ENCODE assay signal across 10 cellular contexts in genomic region chr20:40797425-40797824, GRCh38.
DNase-seq lines count a peak whose midpoint lies in the region; ATAC-seq and TF ChIP-seq lines count a peak whose summit lies in the region.
"Had no signal": no experiment of that assay in that cellular context is flagged by ENCODE, and none has a peak within 500 bp of the region (broad histone marks: within the 10 kb centered on the region; RNA-seq: fewer than 3 reads in every experiment).

No MANE protein-coding gene starts in this region.

- H3K27ac ChIP-seq in KMS-11 = no peak overlapping the region
- no peak overlapping the region for H3K27ac ChIP-seq in mammary epithelial cell (ENCODE audit: insufficient read depth, low read depth, low read length)
- no peak overlapping the region for H3K27ac ChIP-seq in neural cell (ENCODE audit: low read length)
- H3K27ac ChIP-seq in Peyer's patch = no peak overlapping the region
- no peak overlapping the region for H3K27ac ChIP-seq in upper lobe of left lung

- TF ChIP-seq RAD21 in neural cell (conservative IDR thresholded peaks at IDR 0.05) = no peak

- peak; percentile 60 for TF ChIP-seq CTCF in KMS-11 (conservative IDR thresholded peaks at IDR 0.05; ENCODE audit: low read depth, low read length)
- TF ChIP-seq CTCF in mammary epithelial cell (conservative IDR thresholded peaks at IDR 0.05 in 1 of 2, IDR thresholded peaks at IDR 0.05 in 1 of 2; ENCODE audit: extremely low read depth in 1 of 2, insufficient read depth in 1 of 2, low read depth in 1 of 2, low read length in 2 of 2) = peak; percentile 44 to 54
- peak; percentile 37 for TF ChIP-seq CTCF in neural cell (IDR thresholded peaks at IDR 0.05; ENCODE audit: poor library complexity, severe bottlenecking)
- peak in 3 of 6 experiments; percentile 3 to 20 (median 17) for TF ChIP-seq CTCF in Peyer's patch (IDR thresholded peaks at IDR 0.05)
- TF ChIP-seq CTCF in upper lobe of left lung (IDR thresholded peaks at IDR 0.05) = peak in 3 of 6 experiments; percentile 11 to 21 (median 13)

- no peaks in the 10 kb centered on the region for H3K79me2 ChIP-seq in KMS-11 (ENCODE audit: insufficient read depth, low read depth)
- H3K79me2 ChIP-seq in mammary epithelial cell (ENCODE audit: insufficient read depth, low read length) = no peaks in the 10 kb centered on the region
- H3K79me2 ChIP-seq in neural cell (replicated peaks; ENCODE audit: insufficient read depth, low read length) = no peaks in the 10 kb centered on the region

- no peaks in the 10 kb centered on the region for H3K36me3 ChIP-seq in KMS-11 (ENCODE audit: insufficient read depth)
- no peaks in the 10 kb centered on the region for H3K36me3 ChIP-seq in mammary epithelial cell (ENCODE audit: insufficient read depth, low read length)
- H3K36me3 ChIP-seq in neural cell (ENCODE audit: insufficient read depth, low read length) = no peaks in the 10 kb centered on the region
- no peaks in the 10 kb centered on the region for H3K36me3 ChIP-seq in Peyer's patch
- H3K36me3 ChIP-seq in upper lobe of left lung = no peaks in the 10 kb centered on the region

- H3K4me2 ChIP-seq in KMS-11 (no peak overlapping the region), mammary epithelial cell (ENCODE audit: insufficient read depth, low read depth, low read length) (no peak overlapping the region), neural cell (ENCODE audit: low read length) (no peak overlapping the region)

- H3K9ac ChIP-seq in KMS-11 (no peak overlapping the region), mammary epithelial cell (ENCODE audit: insufficient read depth, low read length) (no peak overlapping the region), neural cell (ENCODE audit: low read length) (no peak overlapping the region)

- H2AFZ ChIP-seq in KMS-11 (ENCODE audit: low read depth) = no peak overlapping the region
- no peak overlapping the region for H2AFZ ChIP-seq in mammary epithelial cell (ENCODE audit: low read depth, low read length)
- H2AFZ ChIP-seq in neural cell (ENCODE audit: low read depth, low read length) = no peak overlapping the region

- 65% methylated on average over 4 of the region's 4 CpGs for WGBS in mammary epithelial cell (ENCODE audit: low coverage, missing lambda C conversion rate)
- 55 to 69% methylated on average over 4 of the region's 4 CpGs for WGBS in upper lobe of left lung, 2 donors

- H3K9me3 ChIP-seq in mammary epithelial cell (replicated peaks; ENCODE audit: insufficient read depth, low read length) (no peaks in the 10 kb centered on the region), neural cell (ENCODE audit: low read length) (no peaks in the 10 kb centered on the region), Peyer's patch (no peaks in the 10 kb centered on the region), upper lobe of left lung (no peaks in the 10 kb centered on the region)

- no peaks in the 10 kb centered on the region for H3F3A ChIP-seq in neural cell (ENCODE audit: insufficient read depth, low read length, poor library complexity, severe bottlenecking)

- H3K27me3 ChIP-seq in KMS-11 (ENCODE audit: insufficient read depth, low read depth) (no peaks in the 10 kb centered on the region), mammary epithelial cell (ENCODE audit: insufficient read depth, low read length) (peaks cover 5% of the 10 kb centered on the region), neural cell (ENCODE audit: insufficient read depth, low read depth, low read length) (no peaks in the 10 kb centered on the region), Peyer's patch (no peaks in the 10 kb centered on the region), upper lobe of left lung (no peaks in the 10 kb centered on the region)

- no peak for TF ChIP-seq EP300 in neural cell (conservative IDR thresholded peaks at IDR 0.05; ENCODE audit: poor library complexity, severe bottlenecking)
- TF ChIP-seq EP300 in upper lobe of left lung (IDR thresholded peaks at IDR 0.05) = no peak

- no peaks in the 10 kb centered on the region for H3K9me2 ChIP-seq in neural cell (ENCODE audit: insufficient read depth, low read length)

- TF ChIP-seq POLR2A in Peyer's patch (IDR thresholded peaks at IDR 0.05) = no peak
- no peak for TF ChIP-seq POLR2A in upper lobe of left lung (IDR thresholded peaks at IDR 0.05)

- DNase-seq in NCI-H748 (lab: John Stamatoyannopoulos, UW; ENCODE audit: unreplicated experiment) (peak; percentile 14), NCI-H748 treated with DMSO at 0.1 percent for 48 hours (lab: John Stamatoyannopoulos, UW) (no peak), mammary epithelial cell (peak; percentile 12), Peyer's patch (no peak), upper lobe of left lung (no peak)
- DNase-seq: activated CD4-positive, alpha-beta T cell treated with anti-CD3 and anti-CD28 coated beads, Interleukin-2, amount 50 U/mL, for 1 hour; stimulated activated CD4-positive, alpha-beta T cell treated with anti-CD3 and anti-CD28 coated beads, Interleukin-4, amount 100 ng/mL, for 4 hours had no signal

- ATAC-seq in HG03378 (IDR thresholded peaks at IDR 0.05; ENCODE audit: unreplicated experiment) (no peak), upper lobe of left lung (ENCODE audit: low FRiP score in 2 of 2) (no peak)

- intact Hi-C loops in mammary epithelial cell (cut with micrococcal nuclease) = loop anchor here (1.0 kb wide), 2 partner anchors 149 to 166 kb away; no protein-coding TSS in a partner anchor

- H4K20me1 ChIP-seq in KMS-11 (ENCODE audit: insufficient read depth) = no peaks in the 10 kb centered on the region
- no peaks in the 10 kb centered on the region for H4K20me1 ChIP-seq in mammary epithelial cell (ENCODE audit: insufficient read depth, low read length)
- no peaks in the 10 kb centered on the region for H4K20me1 ChIP-seq in neural cell (ENCODE audit: insufficient read depth)

- H3K4me3 ChIP-seq in KMS-11 (IDR thresholded peaks at IDR 0.05; ENCODE audit: insufficient read depth, low read depth, low read length) (no peak overlapping the region), mammary epithelial cell (replicated peaks in 1 of 3; ENCODE audit: insufficient read depth in 1 of 3, low read depth in 2 of 3, low read length in 3 of 3) (no peak overlapping the region), neural cell (ENCODE audit: low read length) (no peak overlapping the region), Peyer's patch (no peak overlapping the region), upper lobe of left lung (no peak overlapping the region)

- no peaks in the 10 kb centered on the region for H3K4me1 ChIP-seq in KMS-11 (ENCODE audit: low read depth, poor library complexity, severe bottlenecking)
- no peaks in the 10 kb centered on the region for H3K4me1 ChIP-seq in mammary epithelial cell (ENCODE audit: insufficient read depth, low read length)
- no peaks in the 10 kb centered on the region for H3K4me1 ChIP-seq in Peyer's patch
- no peaks in the 10 kb centered on the region for H3K4me1 ChIP-seq in upper lobe of left lung

- in situ Hi-C loops in mammary epithelial cell (cut with MboI; ENCODE audit: low sequenced_read_pairs in 2 of 2) = no loop called here

- BruUV-seq in mammary epithelial cell (replicated peaks; lab: Mats Ljungman, UMichigan) = no TSS peak

- dilution Hi-C loops in mammary epithelial cell (cut with HindIII; ENCODE audit: low sequenced_read_pairs) = no loop called here

- CTCF ChIA-PET in mammary epithelial cell (lab: Charles Lee; ENCODE audit: low non-redundant PET) = interaction anchor here (0.5 to 0.6 kb wide), 3 partner anchors 92 to 167 kb away, joined by 3 to 13 read pairs (median 3); no protein-coding TSS in a partner anchor

TF ChIP-seq in neural cell, 6 proteins besides CTCF, POLR2A, EP300 and RAD21:
- TF ChIP-seq POLR2AphosphoS5 (IDR thresholded peaks at IDR 0.05) (no peak), REST (IDR thresholded peaks at IDR 0.05; ENCODE audit: borderline replicate concordance) (no peak), SMC3 (conservative IDR thresholded peaks at IDR 0.05; ENCODE audit: poor library complexity) (no peak), TAF1 (IDR thresholded peaks at IDR 0.05; ENCODE audit: low read depth) (no peak), MXI1 (conservative IDR thresholded peaks at IDR 0.05; ENCODE audit: poor library complexity, severe bottlenecking) (no peak), EZH2 (IDR thresholded peaks at IDR 0.05; ENCODE audit: borderline replicate concordance, insufficient read depth, low read length, poor library complexity, severe bottlenecking) (no peak)

Comparison
In these comparisons a context has a peak if more than half of its experiments do, and no peak if none do; other contexts are left out.
1. DNase-seq: peak in NCI-H748 (single experiment) and mammary epithelial cell (single experiment); none in NCI-H748 treated with DMSO at 0.1 percent for 48 hours (single experiment), Peyer's patch (0 of 3) and upper lobe of left lung (0 of 2).